ENCODE assay signal across 10 cellular contexts in the genomic region with DNA sequence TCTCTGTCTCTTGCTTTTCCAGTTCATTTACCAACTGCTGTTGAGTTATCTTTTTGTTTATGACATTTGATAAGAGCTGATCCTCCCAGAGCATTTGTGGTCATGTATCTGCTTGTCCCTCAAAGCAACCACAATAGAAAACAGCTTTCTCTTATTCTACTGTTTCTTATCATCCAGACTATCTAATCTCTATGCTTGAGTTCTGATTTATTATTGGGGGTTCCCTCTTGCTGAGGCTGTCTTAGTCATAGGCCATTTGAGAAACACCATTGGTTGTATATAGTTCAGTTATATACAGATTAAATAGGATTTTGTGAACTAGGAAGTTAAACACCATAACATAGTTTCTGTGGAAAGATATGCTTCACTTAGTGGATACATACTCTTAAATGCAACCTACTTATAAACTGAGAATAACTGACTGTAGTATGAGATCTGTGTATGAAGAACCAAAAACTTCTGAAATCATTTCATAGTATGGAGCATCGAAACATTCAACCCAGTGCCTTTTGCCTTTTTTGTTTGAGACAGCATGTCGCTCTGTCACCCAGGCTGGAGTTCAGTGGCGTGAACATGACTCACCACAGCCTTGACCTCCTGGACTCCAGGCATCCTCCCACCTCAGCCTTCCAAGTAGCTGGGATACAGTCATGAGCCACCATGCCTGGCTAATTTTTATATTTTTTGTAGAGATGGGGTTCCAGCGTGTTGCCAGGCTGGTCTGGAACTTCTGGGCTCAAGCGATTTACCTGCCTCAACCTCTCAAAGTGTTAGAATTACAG.
DNase-seq lines count a peak whose midpoint lies in the region; ATAC-seq and TF ChIP-seq lines count a peak whose summit lies in the region.
"Had no signal": no experiment of that assay in that cellular context is flagged by ENCODE, and none has a peak within 500 bp of the region (broad histone marks: within the 10 kb centered on the region; RNA-seq: fewer than 3 reads in every experiment).

No MANE protein-coding gene starts in this region.

- no peak for TF ChIP-seq CTCF in mesothelial cell of epicardium (IDR thresholded peaks at IDR 0.05; ENCODE audit: unreplicated experiment)
- TF ChIP-seq CTCF in H9 (conservative IDR thresholded peaks at IDR 0.05) = no peak

- H3K79me2 ChIP-seq in Karpas-422 (ENCODE audit: low read length) = peaks cover 94% of the 10 kb centered on the region
- H3K79me2 ChIP-seq in H9 (ENCODE audit: insufficient read depth, low read length) = 0 out of 2 replicates have a peak, but pooled peaks cover 2% of the 10 kb centered on the region

- no peak overlapping the region for H2BK5ac ChIP-seq in H9 (ENCODE audit: insufficient read length, low read length)

- H2AK5ac ChIP-seq in H9 (ENCODE audit: insufficient read length, low read length) = no peak overlapping the region

- no peak overlapping the region for H3K56ac ChIP-seq in H9 (ENCODE audit: insufficient read length, low read depth, low read length)

- no peaks in the 10 kb centered on the region for H3K27me3 ChIP-seq in CD4-positive, CD25-positive, alpha-beta regulatory T cell (ENCODE audit: control insufficient read depth, insufficient read depth, low read length)
- H3K27me3 ChIP-seq in Karpas-422 (ENCODE audit: low read length) (no peaks in the 10 kb centered on the region), H9 (ENCODE audit: insufficient read depth, low read length) (no peaks in the 10 kb centered on the region)

- intact Hi-C loops in activated T-helper 1 cell treated with anti-CD3 and anti-CD28 coated beads, Interleukin-12 subunit alpha, Interleukin-12 subunit beta, Interleukin-2, Interleukin-4 antibody, amounts not matched to agents 30 ng/mL and 10 ng/mL and 1 ng/mL, durations not matched to agents 14 hours and 24 hours and 36 hours (cut with micrococcal nuclease) = no loop called here

- no peak overlapping the region for H3K4me2 ChIP-seq in Karpas-422 (ENCODE audit: low read depth, low read length, poor library complexity, severe bottlenecking)
- no peak overlapping the region for H3K4me2 ChIP-seq in H9 (ENCODE audit: insufficient read depth, insufficient read length, low read length)

- no peaks in the 10 kb centered on the region for H3K23me2 ChIP-seq in H9 (ENCODE audit: insufficient read length, low read depth, low read length, poor library complexity, severe bottlenecking)

- H3K4me3 Mint-ChIP-seq in CD4-positive, CD25-positive, alpha-beta regulatory T cell = peak overlapping the region in 2 of 4 donors; percentile 1 to 2
- no peak overlapping the region for H3K4me3 Mint-ChIP-seq in mesothelial cell of epicardium
- H3K4me3 Mint-ChIP-seq in H9 = no peak overlapping the region
- H3K4me3 Mint-ChIP-seq in activated T-helper 1 cell treated with anti-CD3 and anti-CD28 coated beads, Interleukin-12 subunit alpha, Interleukin-12 subunit beta, Interleukin-2, Interleukin-4 antibody, amounts not matched to agents 30 ng/mL and 10 ng/mL and 1 ng/mL, durations not matched to agents 14 hours and 24 hours and 36 hours = no peak overlapping the region

- H3K9ac ChIP-seq in Karpas-422 (ENCODE audit: low read length) = no peak overlapping the region
- no peak overlapping the region for H3K9ac ChIP-seq in H9 (ENCODE audit: extremely low read depth, insufficient read length, low read length)

- H3K9me2 ChIP-seq in Karpas-422 (replicated peaks; ENCODE audit: insufficient read depth, low read length) = no peaks in the 10 kb centered on the region

- peaks cover 9% of the 10 kb centered on the region for H3K36me3 Mint-ChIP-seq in CD4-positive, CD25-positive, alpha-beta regulatory T cell
- H3K36me3 Mint-ChIP-seq in mesothelial cell of epicardium (peaks cover 4% of the 10 kb centered on the region), H9 (ENCODE audit: insufficient read depth in 1 of 3, low read depth in 3 of 3) (no peaks in the 10 kb centered on the region; a peak in 1 of 7 replicates)
- H3K36me3 Mint-ChIP-seq in activated T-helper 1 cell treated with anti-CD3 and anti-CD28 coated beads, Interleukin-12 subunit alpha, Interleukin-12 subunit beta, Interleukin-2, Interleukin-4 antibody, amounts not matched to agents 30 ng/mL and 10 ng/mL and 1 ng/mL, durations not matched to agents 14 hours and 24 hours and 36 hours (ENCODE audit: low read depth) = peaks cover 4% of the 10 kb centered on the region

- H3K4ac ChIP-seq in H9 (ENCODE audit: low read depth, low read length) = no peak overlapping the region

- H3K4me1 ChIP-seq in CD4-positive, CD25-positive, alpha-beta regulatory T cell (ENCODE audit: control insufficient read depth, insufficient read depth, low read length, poor library complexity, severe bottlenecking) = peaks cover 19% of the 10 kb centered on the region
- H3K4me1 ChIP-seq in Karpas-422 (ENCODE audit: low read length) = peaks cover 67% of the 10 kb centered on the region
- peaks cover 6% of the 10 kb centered on the region; the same call in 1 of the 2 replicates for H3K4me1 ChIP-seq in H9 (ENCODE audit: insufficient read depth, low read length)

- H3K23ac ChIP-seq in H9 (ENCODE audit: insufficient read length, low read depth, low read length) = no peak overlapping the region

- no peaks in the 10 kb centered on the region for H3K9me3 ChIP-seq in CD4-positive, CD25-positive, alpha-beta regulatory T cell (ENCODE audit: control insufficient read depth in 2 of 2, low read length in 2 of 2)
- H3K9me3 ChIP-seq in Karpas-422 (ENCODE audit: low read length) = no peaks in the 10 kb centered on the region
- H3K9me3 ChIP-seq in H9 (ENCODE audit: control insufficient read depth, low read depth, low read length) = no peaks in the 10 kb centered on the region

- no peak overlapping the region for H3T11ph ChIP-seq in H9 (ENCODE audit: low read length)

- no peak overlapping the region for H4K8ac ChIP-seq in H9 (replicated peaks; ENCODE audit: insufficient read length, low read depth, low read length)

- H3K79me1 ChIP-seq in H9 (ENCODE audit: insufficient read depth, low read depth, low read length, poor library complexity, severe bottlenecking) = no peaks in the 10 kb centered on the region

- no peak overlapping the region for H2BK20ac ChIP-seq in H9 (ENCODE audit: low read depth, low read length, poor library complexity, severe bottlenecking)

- no peaks in the 10 kb centered on the region for H3K36me3 ChIP-seq in CD4-positive, CD25-positive, alpha-beta regulatory T cell (ENCODE audit: control insufficient read depth, insufficient read depth, low read length)
- H3K36me3 ChIP-seq in Karpas-422 (ENCODE audit: insufficient read depth, low read length) = 0 out of 2 replicates have a peak, but pooled peaks cover 7% of the 10 kb centered on the region

- H3K27me3 Mint-ChIP-seq in CD4-positive, CD25-positive, alpha-beta regulatory T cell = no peaks in the 10 kb centered on the region
- no peaks in the 10 kb centered on the region for H3K27me3 Mint-ChIP-seq in mesothelial cell of epicardium (ENCODE audit: low read depth)
- H3K27me3 Mint-ChIP-seq in H9 (ENCODE audit: low read depth) = no peaks in the 10 kb centered on the region
- H3K27me3 Mint-ChIP-seq in activated T-helper 1 cell treated with anti-CD3 and anti-CD28 coated beads, Interleukin-12 subunit alpha, Interleukin-12 subunit beta, Interleukin-2, Interleukin-4 antibody, amounts not matched to agents 30 ng/mL and 10 ng/mL and 1 ng/mL, durations not matched to agents 14 hours and 24 hours and 36 hours (ENCODE audit: insufficient read depth) = no peaks in the 10 kb centered on the region

- no peak overlapping the region for H4K5ac ChIP-seq in H9 (ENCODE audit: insufficient read length, low read depth, low read length)

- no peak overlapping the region for H4K91ac ChIP-seq in H9 (ENCODE audit: insufficient read length, low read depth, low read length)

- WGBS in H9 (ENCODE audit: extremely low coverage, insufficient read length, low lambda C conversion rate) = no CpG with 5 or more reads among the region's 5 CpGs

- no peak overlapping the region for H3K18ac ChIP-seq in H9 (ENCODE audit: insufficient read length, low read depth, low read length)

- H4K20me1 ChIP-seq in Karpas-422 (ENCODE audit: insufficient read depth, low read depth, low read length) (no peaks in the 10 kb centered on the region; the same call in 1 of the 2 replicates), H9 (ENCODE audit: control insufficient read depth, insufficient read depth, insufficient read length) (no peaks in the 10 kb centered on the region)

- no peak for DNase-seq in CD4-positive, CD25-positive, alpha-beta regulatory T cell
- no peak for DNase-seq in Karpas-422
- DNase-seq in central memory CD4-positive, alpha-beta T cell = peak; percentile 9
- no peak for DNase-seq in mesothelial cell of epicardium (ENCODE audit: low spot score in 2 of 2, unreplicated experiment in 2 of 2)
- DNase-seq in H9 = no peak
- DNase-seq in NCI-H1417 (lab: John Stamatoyannopoulos, UW) = no peak
- DNase-seq in activated T-helper 1 cell treated with anti-CD3 and anti-CD28 coated beads, Interleukin-12 subunit alpha, Interleukin-12 subunit beta, Interleukin-2, Interleukin-4 antibody, amounts not matched to agents 30 ng/mL and 10 ng/mL and 1 ng/mL, durations not matched to agents 14 hours and 24 hours and 36 hours (ENCODE audit: low spot score) = no peak
- DNase-seq in stimulated activated CD8-positive, alpha-beta memory T cell treated with anti-CD3 and anti-CD28 coated beads, Interleukin-4, amount 100 ng/mL, for 48 hours = no peak
- DNase-seq: NCI-H1694, Right ventricle myocardium superior had no signal

- no peak overlapping the region for H2BK120ac ChIP-seq in H9 (ENCODE audit: low read depth, low read length, poor library complexity, severe bottlenecking)

- no peak overlapping the region for H2BK15ac ChIP-seq in H9 (ENCODE audit: low read depth, low read length)

- peak overlapping the region; percentile 17 for H3K4me3 ChIP-seq in CD4-positive, CD25-positive, alpha-beta regulatory T cell (ENCODE audit: low read depth, low read length)
- no peak overlapping the region for H3K4me3 ChIP-seq in Karpas-422 (ENCODE audit: low read length)

- no peak for ATAC-seq in CD4-positive, CD25-positive, alpha-beta regulatory T cell (ENCODE audit: low read depth in 2 of 2)

- no peak overlapping the region for H2BK12ac ChIP-seq in H9 (ENCODE audit: insufficient read length, low read depth, low read length)

- H2AFZ ChIP-seq in Karpas-422 (ENCODE audit: low read length) (no peak overlapping the region), H9 (ENCODE audit: low read length) (no peak overlapping the region)

- peaks cover 36 to 76% (median 60%) of the 10 kb centered on the region in 4 donors for H3K4me1 Mint-ChIP-seq in CD4-positive, CD25-positive, alpha-beta regulatory T cell
- H3K4me1 Mint-ChIP-seq in mesothelial cell of epicardium = peaks cover 16% of the 10 kb centered on the region
- H3K4me1 Mint-ChIP-seq in H9 = peaks cover 17 to 23% of the 10 kb centered on the region in 2 experiments
- H3K4me1 Mint-ChIP-seq in activated T-helper 1 cell treated with anti-CD3 and anti-CD28 coated beads, Interleukin-12 subunit alpha, Interleukin-12 subunit beta, Interleukin-2, Interleukin-4 antibody, amounts not matched to agents 30 ng/mL and 10 ng/mL and 1 ng/mL, durations not matched to agents 14 hours and 24 hours and 36 hours (ENCODE audit: low read depth) = peaks cover 18% of the 10 kb centered on the region

- H3K14ac ChIP-seq in H9 (ENCODE audit: insufficient read depth, low read length) = no peak overlapping the region

- H3K27ac ChIP-seq in CD4-positive, CD25-positive, alpha-beta regulatory T cell (ENCODE audit: insufficient read depth, low read length, poor library complexity, severe bottlenecking) = no peak overlapping the region
- H3K27ac ChIP-seq in Karpas-422 (ENCODE audit: low read length) = peak overlapping the region; percentile 30
- H3K27ac ChIP-seq in H9 (ENCODE audit: insufficient read length, low read depth, low read length) = no peak overlapping the region

- H3K27ac Mint-ChIP-seq in CD4-positive, CD25-positive, alpha-beta regulatory T cell = peak overlapping the region; percentile 17 to 85 (median 55)
- H3K27ac Mint-ChIP-seq in mesothelial cell of epicardium (peak overlapping the region; percentile 26), H9 (no peak overlapping the region)
- no peak overlapping the region for H3K27ac Mint-ChIP-seq in activated T-helper 1 cell treated with anti-CD3 and anti-CD28 coated beads, Interleukin-12 subunit alpha, Interleukin-12 subunit beta, Interleukin-2, Interleukin-4 antibody, amounts not matched to agents 30 ng/mL and 10 ng/mL and 1 ng/mL, durations not matched to agents 14 hours and 24 hours and 36 hours

- H3K9me3 Mint-ChIP-seq in CD4-positive, CD25-positive, alpha-beta regulatory T cell = no peaks in the 10 kb centered on the region
- H3K9me3 Mint-ChIP-seq in mesothelial cell of epicardium (no peaks in the 10 kb centered on the region), H9 (no peaks in the 10 kb centered on the region)
- H3K9me3 Mint-ChIP-seq in activated T-helper 1 cell treated with anti-CD3 and anti-CD28 coated beads, Interleukin-12 subunit alpha, Interleukin-12 subunit beta, Interleukin-2, Interleukin-4 antibody, amounts not matched to agents 30 ng/mL and 10 ng/mL and 1 ng/mL, durations not matched to agents 14 hours and 24 hours and 36 hours = no peaks in the 10 kb centered on the region

Comparison
In these comparisons a context has a peak if more than half of its experiments do, and no peak if none do; other contexts are left out.
1. H3K27ac Mint-ChIP-seq: peak in CD4-positive, CD25-positive, alpha-beta regulatory T cell (3 of 3) and mesothelial cell of epicardium (single experiment); none in H9 (0 of 3) and activated T-helper 1 cell treated with anti-CD3 and anti-CD28 coated beads, Interleukin-12 subunit alpha, Interleukin-12 subunit beta, Interleukin-2, Interleukin-4 antibody, amounts not matched to agents 30 ng/mL and 10 ng/mL and 1 ng/mL, durations not matched to agents 14 hours and 24 hours and 36 hours (single experiment).